ENCODE assay signal across 8 cellular contexts in genomic region chr10:14008648-14009072, GRCh38.
DNase-seq lines count a peak whose midpoint lies in the region; ATAC-seq and TF ChIP-seq lines count a peak whose summit lies in the region.

No MANE protein-coding gene starts in this region.

- peaks cover 19% of the 10 kb centered on the region for H3K27me3 Mint-ChIP-seq in IgD-negative memory B cell
- H3K27me3 Mint-ChIP-seq in natural killer cell treated with Interleukin-12 subunit alpha and Interleukin-12 subunit beta and Interleukin-15 and Interleukin-18, amount 100 ng/mL, for 72 hours = peaks cover 27 to 46% of the 10 kb centered on the region in 2 donors

- TF ChIP-seq CTCF in AG09309 (IDR thresholded peaks at IDR 0.05; ENCODE audit: control insufficient read depth, insufficient read depth, low read depth, low read length, missing control alignments) (no peak), choroid plexus epithelial cell (conservative IDR thresholded peaks at IDR 0.05; ENCODE audit: low read depth, low read length) (no peak)

- peak overlapping the region in 2 of 3 donors; percentile 70 to 89 for H3K27ac Mint-ChIP-seq in IgD-negative memory B cell
- H3K27ac Mint-ChIP-seq in natural killer cell treated with Interleukin-12 subunit alpha and Interleukin-12 subunit beta and Interleukin-15 and Interleukin-18, amount 100 ng/mL, for 72 hours = no peak overlapping the region

- no peak for ATAC-seq in natural killer cell treated with Interleukin-12 subunit alpha and Interleukin-12 subunit beta and Interleukin-15 and Interleukin-18, amount 100 ng/mL, for 72 hours
- no peak for ATAC-seq in GM19463 (IDR thresholded peaks at IDR 0.05; ENCODE audit: unreplicated experiment)
- no peak for ATAC-seq in GM21786 (IDR thresholded peaks at IDR 0.05; ENCODE audit: unreplicated experiment)
- ATAC-seq in HG02759 (IDR thresholded peaks at IDR 0.05; ENCODE audit: unreplicated experiment) = no peak

- H3K4me3 Mint-ChIP-seq in IgD-negative memory B cell = peak overlapping the region; percentile 75 to 96 (median 88)
- peak overlapping the region; percentile 78 for H3K4me3 Mint-ChIP-seq in natural killer cell treated with Interleukin-12 subunit alpha and Interleukin-12 subunit beta and Interleukin-15 and Interleukin-18, amount 100 ng/mL, for 72 hours

- DNase-seq in AG09309 (ENCODE audit: low read depth) (no peak), choroid plexus epithelial cell (ENCODE audit: low read depth) (peak; percentile 39), HuH-7 (ENCODE audit: low spot score) (no peak)
- DNase-seq in natural killer cell treated with Interleukin-12 subunit alpha and Interleukin-12 subunit beta and Interleukin-15 and Interleukin-18, amount 100 ng/mL, for 72 hours (ENCODE audit: low spot score) = no peak

- H3K4me1 Mint-ChIP-seq in IgD-negative memory B cell = peaks cover 11 to 26% (median 21%) of the 10 kb centered on the region in 3 donors
- peaks cover 20 to 22% of the 10 kb centered on the region in 2 donors for H3K4me1 Mint-ChIP-seq in natural killer cell treated with Interleukin-12 subunit alpha and Interleukin-12 subunit beta and Interleukin-15 and Interleukin-18, amount 100 ng/mL, for 72 hours (ENCODE audit: low read depth in 2 of 2)

- no peaks in the 10 kb centered on the region for H3K36me3 Mint-ChIP-seq in IgD-negative memory B cell
- H3K36me3 Mint-ChIP-seq in natural killer cell treated with Interleukin-12 subunit alpha and Interleukin-12 subunit beta and Interleukin-15 and Interleukin-18, amount 100 ng/mL, for 72 hours = no peaks in the 10 kb centered on the region

- H3K4me3 ChIP-seq in AG09309 (ENCODE audit: control insufficient read depth, low read depth, low read length) = peak overlapping the region; percentile 49
- H3K4me3 ChIP-seq in choroid plexus epithelial cell (ENCODE audit: low read depth, low read length) = peak overlapping the region; percentile 65

- no peaks in the 10 kb centered on the region for H3K9me3 Mint-ChIP-seq in IgD-negative memory B cell
- H3K9me3 Mint-ChIP-seq in natural killer cell treated with Interleukin-12 subunit alpha and Interleukin-12 subunit beta and Interleukin-15 and Interleukin-18, amount 100 ng/mL, for 72 hours = no peaks in the 10 kb centered on the region

Comparison
In these comparisons a context has a peak if more than half of its experiments do, and no peak if none do; other contexts are left out.
1. H3K27ac Mint-ChIP-seq: peak in IgD-negative memory B cell (2 of 3); none in natural killer cell treated with Interleukin-12 subunit alpha and Interleukin-12 subunit beta and Interleukin-15 and Interleukin-18, amount 100 ng/mL, for 72 hours (0 of 2).